Comparison of ENCODE assay signal across 8 cellular contexts in genomic region chr1:112704908-112705627, GRCh38. TPM values are rescaled to one million over a fixed set of nuclear protein-coding genes. Genes with fewer than 3 reads are reported as not detected.
DNase-seq lines count a peak whose midpoint lies in the region; ATAC-seq, FAIRE-seq and TF ChIP-seq lines count a peak whose summit lies in the region.

No MANE protein-coding gene starts in this region.

- POLR2A ChIA-PET in GM12878 (lab: Charles Lee): interaction anchor here (0.5 to 3.6 kb wide), 16 partner anchors 9 to 1112 kb away, joined by 3 to 26 read pairs (median 6); partner anchors contain the start of genes CAPZA1, MOV10, PPM1J and ST7L

- peak; percentile 99 for FAIRE-seq in GM12878 (lab: Jason Lieb, UNC)

- no TSS peak for BruUV-seq in GM12878 (replicated peaks; lab: Mats Ljungman, UMichigan)

- H3K9ac ChIP-seq in HUES64 (ENCODE audit: low read depth, low read length): peak overlapping the region; percentile 16; the same call in 1 of the 2 replicates
- peak overlapping the region; percentile 68 for H3K9ac ChIP-seq in GM12878 (ENCODE audit: control insufficient read depth, insufficient read depth, low read length)

- intact Hi-C loops in GM12878 (cut with micrococcal nuclease; ENCODE audit: unreplicated experiment): loop anchor here (1.0 kb wide), 2 partner anchors 31 to 83 kb away; partner anchors contain the start of gene MOV10

- peaks cover 12% of the 10 kb centered on the region for H3K27me3 ChIP-seq in HUES64 (ENCODE audit: insufficient read depth, low read length)
- no peaks in the 10 kb centered on the region for H3K27me3 ChIP-seq in GM12878 (replicated peaks in 1 of 2; ENCODE audit: control insufficient read depth in 2 of 2, insufficient read depth in 2 of 2, low read length in 1 of 2)
- no peaks in the 10 kb centered on the region for H3K27me3 ChIP-seq in hepatocyte

- SMC1A ChIA-PET in GM12878 (lab: Charles Lee; ENCODE audit: uncharacterized antibody, unreplicated experiment): interaction anchor here (0.8 to 4.0 kb wide), 18 partner anchors 10 to 314 kb away, joined by 3 to 28 read pairs (median 5); partner anchors contain the start of genes MOV10, PPM1J and ST7L

- TF ChIP-seq RAD21 in GM12878 (IDR thresholded peaks at IDR 0.05; ENCODE audit: insufficient read depth, low read depth, low read length): no peak

- H3K4me1 ChIP-seq in HUES64 (ENCODE audit: insufficient read depth, low read length) (peaks cover 40% of the 10 kb centered on the region), GM12878 (ENCODE audit: control insufficient read depth, insufficient read depth, low read length) (peaks cover 34% of the 10 kb centered on the region), hepatocyte (ENCODE audit: insufficient read depth) (peaks cover 48% of the 10 kb centered on the region)

- peak in 1 of 2 experiments; percentile 13; a peak in 1 of 4 replicates for TF ChIP-seq EP300 in GM12878 (IDR thresholded peaks at IDR 0.05; ENCODE audit: borderline replicate concordance in 1 of 2, control insufficient read depth in 1 of 2, low read depth in 2 of 2, low read length in 2 of 2)

- ATAC-seq in GM21576 (IDR thresholded peaks at IDR 0.05; ENCODE audit: unreplicated experiment): peak; percentile 55
- peak; percentile 80 for ATAC-seq in GM12878

- TF ChIP-seq CTCF in GM12878 (IDR thresholded peaks at IDR 0.05 in 2 of 3, conservative IDR thresholded peaks at IDR 0.05 in 1 of 3; ENCODE audit: control insufficient read depth in 2 of 3, extremely low read depth in 1 of 3, insufficient read depth in 1 of 3, low read depth in 3 of 3, low read length in 3 of 3): no peak
- TF ChIP-seq CTCF in hepatocyte (IDR thresholded peaks at IDR 0.05; ENCODE audit: poor library complexity): no peak
- no peak for TF ChIP-seq CTCF in retinal pigment epithelial cell (conservative IDR thresholded peaks at IDR 0.05; ENCODE audit: low read depth, low read length)

- H3K36me3 ChIP-seq in HUES64 (ENCODE audit: insufficient read depth, low read length) (peaks cover 17% of the 10 kb centered on the region), GM12878 (ENCODE audit: control insufficient read depth in 2 of 2, insufficient read depth in 2 of 2, low read length in 1 of 2) (peaks cover 0 to 8% of the 10 kb centered on the region in 2 experiments; a peak in 3 of 4 replicates), hepatocyte (replicated peaks; ENCODE audit: insufficient read depth, low read depth) (no peaks in the 10 kb centered on the region)

- H3K4me2 ChIP-seq in GM12878 (ENCODE audit: control insufficient read depth, insufficient read depth) (peak overlapping the region; percentile 96), hepatocyte (peak overlapping the region; percentile 91)

- 6% methylated on average over 13 of the region's 13 CpGs for WGBS in HUES64
- 2% methylated on average over 13 of the region's 13 CpGs for WGBS in GM12878 (ENCODE audit: insufficient coverage, insufficient replicate concordance, low lambda C conversion rate, missing lambda C conversion rate)
- WGBS in hepatocyte (ENCODE audit: low lambda C conversion rate, missing lambda C conversion rate): 3% methylated on average over 13 of the region's 13 CpGs

- H3K4me3 ChIP-seq in HUES64 (ENCODE audit: low read length): peak overlapping the region; percentile 76
- H3K4me3 ChIP-seq in GM12878: peak overlapping the region; percentile 68
- peak overlapping the region; percentile 100 for H3K4me3 ChIP-seq in hepatocyte
- H3K4me3 ChIP-seq in retinal pigment epithelial cell (ENCODE audit: low read length): peak overlapping the region; percentile 86

- RAD21 ChIA-PET in GM12878 (lab: Charles Lee; ENCODE audit: unreplicated experiment): interaction anchor here (0.6 to 4.1 kb wide), 13 partner anchors 10 to 314 kb away, joined by 3 to 42 read pairs (median 9); partner anchors contain the start of genes CTTNBP2NL, MOV10, PPM1J and ST7L

- peak; percentile 87 for TF ChIP-seq POLR2A in GM12878 (IDR thresholded peaks at IDR 0.05; ENCODE audit: low read depth, low read length)

- in situ Hi-C loops in GM12878 (cut with MboI): loop anchor here (5.0 kb wide), 2 partner anchors 203 to 313 kb away; no protein-coding TSS in a partner anchor

- H4K20me1 ChIP-seq in GM12878 (ENCODE audit: control insufficient read depth, insufficient read depth): no peaks in the 10 kb centered on the region
- H4K20me1 ChIP-seq in hepatocyte (ENCODE audit: insufficient read depth, poor library complexity, severe bottlenecking): peaks cover 3% of the 10 kb centered on the region

- H3K27ac ChIP-seq in HUES64 (ENCODE audit: low read depth, low read length): peak overlapping the region; percentile 54; the same call in 1 of the 2 replicates
- peak overlapping the region; percentile 81 for H3K27ac ChIP-seq in GM12878 (ENCODE audit: control insufficient read depth, insufficient read depth)
- peak overlapping the region; percentile 97 for H3K27ac ChIP-seq in hepatocyte

- peak; percentile 72 for DNase-seq in NK-92 treated with Interleukin-12 subunit alpha and Interleukin-12 subunit beta, amount 100 ng/mL, for 24 hours (lab: John Stamatoyannopoulos, UW)
- DNase-seq in NK-92 (lab: John Stamatoyannopoulos, UW; ENCODE audit: unreplicated experiment) (no peak), RPMI8226 (peak; percentile 57), GM12878 (ENCODE audit: low read depth, low spot score) (peak; percentile 83), hepatocyte (ENCODE audit: low spot score) (peak; percentile 94), retinal pigment epithelial cell (ENCODE audit: low read depth) (peak; percentile 66)

- H3K9me2 ChIP-seq in hepatocyte (replicated peaks; ENCODE audit: insufficient read depth): no peaks in the 10 kb centered on the region

- H3K9me3 ChIP-seq in HUES64 (ENCODE audit: insufficient read depth, low read depth, low read length) (no peaks in the 10 kb centered on the region), GM12878 (replicated peaks; ENCODE audit: control insufficient read depth, insufficient read depth, low read length) (no peaks in the 10 kb centered on the region), hepatocyte (ENCODE audit: low read depth) (no peaks in the 10 kb centered on the region)

- CTCF ChIA-PET in GM12878 (lab: Yijun Ruan, JAX): interaction anchor here (0.8 to 5.6 kb wide), 10 partner anchors 11 to 368 kb away, joined by 3 to 48 read pairs (median 5); partner anchors contain the start of genes LRIG2, MOV10 and PPM1J

- peak overlapping the region; percentile 61 for H2AFZ ChIP-seq in GM12878 (ENCODE audit: control insufficient read depth, low read depth, low read length)
- no peak overlapping the region for H2AFZ ChIP-seq in hepatocyte

- H3K79me2 ChIP-seq in GM12878 (ENCODE audit: control insufficient read depth, insufficient read depth, low read length): peaks cover 33% of the 10 kb centered on the region
- H3K79me2 ChIP-seq in hepatocyte: peaks cover 40% of the 10 kb centered on the region

RNA-seq across cellular contexts. Expression of gene RHOC, which starts 1.9 kb away (rescaled TPM):
- polyA plus RNA-seq in HUES64 (2013, experiment 1 of 2): 66.7 TPM
- polyA plus RNA-seq in HUES64 (2013, experiment 2 of 2): 75.3 TPM
- total RNA-seq in GM12878 (2013; cell fraction: nucleolus; rRNA removed): 33.4 and 48.0 TPM in 2 replicates
- total RNA-seq in GM12878 (2014; rRNA removed) (178 and 187 TPM in 2 replicates), GM12878 (2014; rRNA removed; fragmentation: Illumina TruSeq; extraction: Trizol) (183 TPM in 2 replicates), GM12878 (2021) (138 and 142 TPM in 2 replicates), hepatocyte (340 and 354 TPM in 2 replicates)
- polyA plus RNA-seq in GM12878 (2011; ENCODE audit: low read depth): 130 TPM
- polyA plus RNA-seq in GM12878 (2011; rRNA removed) (258 and 371 TPM in 2 replicates), GM12878 (2014; fragmentation: Illumina TruSeq; extraction: Trizol) (316 and 336 TPM in 2 replicates), GM12878 (2014; fragmentation: Nextera tagmentation; extraction: Ambion mirVana) (10 to 100 TPM; 20.6 to 37.9 TPM), GM12878 (2014; rRNA removed) (232 and 264 TPM in 2 replicates), GM12878 (2016; fragmentation: Nextera tagmentation; extraction: Ambion mirVana) (100 to 1,000 TPM; 118 to 130 TPM), hepatocyte (610 and 612 TPM in 2 replicates)
- polyA plus RNA-seq in GM12878 (2011; cell fraction: cytosol; rRNA removed): 673 and 682 TPM in 2 replicates
- polyA plus RNA-seq in GM12878 (2011; cell fraction: nucleus; rRNA removed): 302 and 356 TPM in 2 replicates
- 211 and 224 TPM in 2 replicates for polyA plus RNA-seq in GM12878 (2012)
- polyA minus RNA-seq in GM12878 (2011; rRNA and poly(A)+ RNA removed): 302 and 335 TPM in 2 replicates
- polyA minus RNA-seq in GM12878 (2011; cell fraction: cytosol; rRNA and poly(A)+ RNA removed): 68.6 and 69.9 TPM in 2 replicates
- 44.2 and 56.9 TPM in 2 replicates for polyA minus RNA-seq in GM12878 (2011; cell fraction: nucleus; rRNA and poly(A)+ RNA removed)

RNA-seq across cellular contexts. Expression of gene PPM1J, which starts 10.1 kb away (rescaled TPM):
- 7.8 TPM for polyA plus RNA-seq in HUES64 (2013, experiment 1 of 2)
- 8.5 TPM for polyA plus RNA-seq in HUES64 (2013, experiment 2 of 2)
- total RNA-seq in GM12878 (2013; cell fraction: nucleolus; rRNA removed): 0.56 and 0.69 TPM in 2 replicates
- total RNA-seq in GM12878 (2014; rRNA removed): 0.76 and 1.4 TPM in 2 replicates
- total RNA-seq in GM12878 (2014; rRNA removed; fragmentation: Illumina TruSeq; extraction: Trizol): 0.32 and 0.45 TPM in 2 replicates
- total RNA-seq in GM12878 (2021): 0.59 and 1.5 TPM in 2 replicates
- polyA plus RNA-seq in GM12878 (2011; ENCODE audit: low read depth): 0.47 TPM
- 0.88 and 1.6 TPM in 2 replicates for polyA plus RNA-seq in GM12878 (2011; rRNA removed)
- 2.2 and 2.3 TPM in 2 replicates for polyA plus RNA-seq in GM12878 (2011; cell fraction: cytosol; rRNA removed)
- 5.5 and 7.0 TPM in 2 replicates for polyA plus RNA-seq in GM12878 (2011; cell fraction: nucleus; rRNA removed)
- 0.72 and 0.80 TPM in 2 replicates for polyA plus RNA-seq in GM12878 (2012)
- polyA plus RNA-seq in GM12878 (2014; fragmentation: Illumina TruSeq; extraction: Trizol): 0.19 and 0.71 TPM in 2 replicates
- polyA plus RNA-seq in GM12878 (2014; fragmentation: Nextera tagmentation; extraction: Ambion mirVana): under 1 TPM in 1 of 2 experiments, not detected in 1; 0.07 TPM
- polyA plus RNA-seq in GM12878 (2014; rRNA removed): 1.3 and 1.8 TPM in 2 replicates
- polyA plus RNA-seq in GM12878 (2016; fragmentation: Nextera tagmentation; extraction: Ambion mirVana): under 1 TPM; 0.25 to 0.34 TPM
- polyA minus RNA-seq in GM12878 (2011; rRNA and poly(A)+ RNA removed): 1.1 and 1.2 TPM in 2 replicates
- polyA minus RNA-seq in GM12878 (2011; cell fraction: cytosol; rRNA and poly(A)+ RNA removed): 0.94 TPM in 1 of 2 replicates, not detected in the other
- polyA minus RNA-seq in GM12878 (2011; cell fraction: nucleus; rRNA and poly(A)+ RNA removed): 0.85 and 1.1 TPM in 2 replicates
- 0.72 and 0.93 TPM in 2 replicates for total RNA-seq in hepatocyte
- 1.8 and 1.9 TPM in 2 replicates for polyA plus RNA-seq in hepatocyte

RNA-seq across cellular contexts. Expression of gene MOV10, which starts 30.6 kb away (rescaled TPM):
- 43.7 TPM for polyA plus RNA-seq in HUES64 (2013, experiment 1 of 2)
- 43.9 TPM for polyA plus RNA-seq in HUES64 (2013, experiment 2 of 2)
- total RNA-seq in GM12878 (2013; cell fraction: nucleolus; rRNA removed): 74.7 and 85.4 TPM in 2 replicates
- total RNA-seq in GM12878 (2014; rRNA removed): 43.1 and 47.1 TPM in 2 replicates
- total RNA-seq in GM12878 (2014; rRNA removed; fragmentation: Illumina TruSeq; extraction: Trizol): 31.4 and 37.4 TPM in 2 replicates
- total RNA-seq in GM12878 (2021): 78.2 and 80.3 TPM in 2 replicates
- 50.0 TPM for polyA plus RNA-seq in GM12878 (2011; ENCODE audit: low read depth)
- polyA plus RNA-seq in GM12878 (2011; rRNA removed): 15.7 and 43.7 TPM in 2 replicates
- polyA plus RNA-seq in GM12878 (2011; cell fraction: cytosol; rRNA removed): 51.6 and 52.6 TPM in 2 replicates
- 214 and 236 TPM in 2 replicates for polyA plus RNA-seq in GM12878 (2011; cell fraction: nucleus; rRNA removed)
- 48.1 and 49.7 TPM in 2 replicates for polyA plus RNA-seq in GM12878 (2012)
- 44.5 and 70.4 TPM in 2 replicates for polyA plus RNA-seq in GM12878 (2014; fragmentation: Illumina TruSeq; extraction: Trizol)
- 10 to 100 TPM; 21.0 to 28.6 TPM for polyA plus RNA-seq in GM12878 (2014; fragmentation: Nextera tagmentation; extraction: Ambion mirVana)
- polyA plus RNA-seq in GM12878 (2014; rRNA removed): 65.8 and 82.0 TPM in 2 replicates
- 10 to 100 TPM; 52.5 to 58.6 TPM for polyA plus RNA-seq in GM12878 (2016; fragmentation: Nextera tagmentation; extraction: Ambion mirVana)
- polyA minus RNA-seq in GM12878 (2011; rRNA and poly(A)+ RNA removed): 34.5 and 70.3 TPM in 2 replicates
- 21.7 and 27.8 TPM in 2 replicates for polyA minus RNA-seq in GM12878 (2011; cell fraction: cytosol; rRNA and poly(A)+ RNA removed)
- polyA minus RNA-seq in GM12878 (2011; cell fraction: nucleus; rRNA and poly(A)+ RNA removed): 49.7 and 83.2 TPM in 2 replicates
- 87.7 and 98.2 TPM in 2 replicates for total RNA-seq in hepatocyte
- 133 and 135 TPM in 2 replicates for polyA plus RNA-seq in hepatocyte
